In genomic region chr1:25796807-25797458, GRCh38 we compare ENCODE assay signal across 8 cellular contexts. TPM values are rescaled to one million over a fixed set of nuclear protein-coding genes. Genes with fewer than 3 reads are reported as not detected.
A peak's percentile ranks its signal among the peaks of the same experiment; 100 is the strongest.
DNase-seq lines count a peak whose midpoint lies in the region; ATAC-seq and TF ChIP-seq lines count a peak whose summit lies in the region.

No MANE protein-coding gene starts in this region.

- peak overlapping the region; percentile 95 for H3K27ac Mint-ChIP-seq in activated CD4-positive, alpha-beta T cell treated with anti-CD3 and anti-CD28 coated beads for 36 hours

- POLR2A ChIA-PET in activated CD4-positive, alpha-beta T cell treated with anti-CD3 and anti-CD28 coated beads for 36 hours (lab: Charles Lee): interaction anchor here (0.6 to 0.7 kb wide), 2 partner anchors 177 to 178 kb away, joined by 3 to 4 read pairs; no protein-coding TSS in a partner anchor

- in situ Hi-C loops in ACHN (cut with HindIII; ENCODE audit: low pct_ligation_motif_present, low pct_unique_long_range_greater_than_20kb, low sequenced_read_pairs): no loop called here
- in situ Hi-C loops in HAP-1 (cut with MboI; ENCODE audit: low sequenced_read_pairs): no loop called here

- H3K36me3 Mint-ChIP-seq in activated CD4-positive, alpha-beta T cell treated with anti-CD3 and anti-CD28 coated beads for 36 hours (ENCODE audit: low read depth): peaks cover 6% of the 10 kb centered on the region

- no peaks in the 10 kb centered on the region for H3K27me3 Mint-ChIP-seq in activated CD4-positive, alpha-beta T cell treated with anti-CD3 and anti-CD28 coated beads for 36 hours

- peaks cover 62% of the 10 kb centered on the region for H3K4me1 Mint-ChIP-seq in activated CD4-positive, alpha-beta T cell treated with anti-CD3 and anti-CD28 coated beads for 36 hours

- ATAC-seq in activated CD4-positive, alpha-beta T cell treated with anti-CD3 and anti-CD28 coated beads for 36 hours: peak; percentile 61
- ATAC-seq in left lung: peak; percentile 74
- no peak for ATAC-seq in GM18858 (IDR thresholded peaks at IDR 0.05; ENCODE audit: unreplicated experiment)

- H3K4me3 ChIP-seq in HAP-1 (no peak overlapping the region), left lung (no peak overlapping the region)

- H3K9me3 ChIP-seq in HAP-1: no peaks in the 10 kb centered on the region
- no peaks in the 10 kb centered on the region for H3K9me3 ChIP-seq in left lung

- H3K27ac ChIP-seq in left lung: peak overlapping the region; percentile 35 to 50

- H3K36me3 ChIP-seq in HAP-1 (replicated peaks) (no peaks in the 10 kb centered on the region), left lung (no peaks in the 10 kb centered on the region)

- intact Hi-C loops in activated CD4-positive, alpha-beta T cell treated with anti-CD3 and anti-CD28 coated beads for 36 hours (cut with DNase I, micrococcal nuclease): loop anchor here (1.0 to 5.0 kb wide), 14 partner anchors 22 to 565 kb away; partner anchors contain the start of genes LDLRAP1 (in 1 of the 2), MACO1 (in 1 of the 2) and SYF2 (in 1 of the 2)
- intact Hi-C loops in left lung (cut with DNase I): loop anchor here in 1 of 2 donors (5.0 kb wide), 1 partner anchor 190 kb away; no protein-coding TSS in a partner anchor

- DNase-seq in ACHN (peak; percentile 64), HAP-1 (ENCODE audit: low spot score in 2 of 2) (peak; percentile 74 to 92), NCI-H510A (lab: John Stamatoyannopoulos, UW) (peak; percentile 60), cerebellum (ENCODE audit: low spot score) (peak; percentile 70), left lung (peak; percentile 83 to 88)
- peak; percentile 93 for DNase-seq in activated CD4-positive, alpha-beta T cell treated with anti-CD3 and anti-CD28 coated beads for 36 hours
- peak; percentile 86 to 87 for DNase-seq in stimulated activated CD4-positive, alpha-beta T cell treated with anti-CD3 and anti-CD28 coated beads, Interleukin-4, amount 100 ng/mL, for 48 hours (ENCODE audit: low read depth in 2 of 2)

- H3K9me3 Mint-ChIP-seq in activated CD4-positive, alpha-beta T cell treated with anti-CD3 and anti-CD28 coated beads for 36 hours (ENCODE audit: low read depth): no peaks in the 10 kb centered on the region

- peak; percentile 67 to 82 for TF ChIP-seq CTCF in left lung (IDR thresholded peaks at IDR 0.05)

- H3K4me1 ChIP-seq in HAP-1 (peaks cover 11% of the 10 kb centered on the region), left lung (peaks cover 11 to 43% of the 10 kb centered on the region in 2 donors)

- H3K4me3 Mint-ChIP-seq in activated CD4-positive, alpha-beta T cell treated with anti-CD3 and anti-CD28 coated beads for 36 hours: peak overlapping the region; percentile 56

- no peaks in the 10 kb centered on the region for H3K27me3 ChIP-seq in HAP-1 (ENCODE audit: low read depth)
- no peaks in the 10 kb centered on the region for H3K27me3 ChIP-seq in left lung

- CTCF ChIA-PET in activated CD4-positive, alpha-beta T cell treated with anti-CD3 and anti-CD28 coated beads for 36 hours (lab: Charles Lee): interaction anchor here (0.6 to 5.0 kb wide), 13 partner anchors 17 to 321 kb away, joined by 3 to 38 read pairs (median 4); no protein-coding TSS in a partner anchor

RNA-seq across cellular contexts. Expression of gene SELENON, which starts 3.1 kb away (rescaled TPM):
- 10 to 100 TPM; 31.5 to 33.5 TPM for total RNA-seq in activated CD4-positive, alpha-beta T cell treated with anti-CD3 and anti-CD28 coated beads for 36 hours
- total RNA-seq in cerebellum (21.6 TPM), left lung (10 to 100 TPM; 86.2 to 94.7 TPM)

RNA-seq across cellular contexts. Expression of gene MTFR1L, which starts 22.8 kb away (rescaled TPM):
- total RNA-seq in activated CD4-positive, alpha-beta T cell treated with anti-CD3 and anti-CD28 coated beads for 36 hours: 10 to 100 TPM; 27.7 to 30.8 TPM
- total RNA-seq in cerebellum: 39.0 TPM
- total RNA-seq in left lung: 10 to 100 TPM; 44.5 to 45.0 TPM
